In the genomic region with DNA sequence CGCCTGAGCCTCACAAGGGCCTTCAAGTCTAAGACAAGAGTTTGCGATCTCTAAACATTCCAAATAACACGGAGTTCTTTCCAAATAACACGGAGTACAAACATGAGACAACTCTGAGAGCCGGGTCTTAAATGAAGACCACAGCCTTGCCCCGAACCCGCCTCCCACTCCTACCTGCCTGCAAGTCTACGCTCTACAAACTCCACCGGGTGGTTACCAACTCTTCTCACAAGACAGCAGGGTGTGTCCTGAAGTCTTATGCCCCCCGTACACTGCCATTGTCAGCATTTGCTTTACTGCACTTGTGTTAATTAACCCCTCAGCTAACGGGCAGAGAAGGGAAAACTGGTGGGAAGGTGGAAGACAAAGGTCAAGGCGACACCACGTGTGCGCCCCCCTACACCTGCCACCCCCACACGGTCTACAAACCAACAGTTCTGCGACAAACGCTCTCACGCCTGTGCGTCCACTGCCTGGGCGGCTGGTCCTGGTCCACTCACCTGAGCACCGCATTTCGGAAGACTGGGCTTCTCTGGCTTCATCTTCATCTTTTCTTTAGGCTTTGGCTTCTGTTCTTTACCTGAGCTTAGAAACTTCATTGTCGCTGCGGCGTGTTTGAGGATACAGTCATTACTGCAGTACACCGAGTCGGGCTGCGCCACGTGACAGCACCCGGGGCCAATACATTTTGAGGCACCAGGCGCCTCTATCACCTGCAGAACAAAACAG, we compare ENCODE assay signal across 25 cellular contexts. TPM values are rescaled to one million over a fixed set of nuclear protein-coding genes. Genes with fewer than 3 reads are reported as not detected.
DNase-seq lines count a peak whose midpoint lies in the region; ATAC-seq, FAIRE-seq and TF ChIP-seq lines count a peak whose summit lies in the region.
"Had no signal": no experiment of that assay in that cellular context is flagged by ENCODE, and none has a peak within 500 bp of the region (broad histone marks: within the 10 kb centered on the region; RNA-seq: fewer than 3 reads in every experiment).

No MANE protein-coding gene starts in this region.

- H2BK5ac ChIP-seq in H1 (ENCODE audit: low read depth, low read length) = no peak overlapping the region

- H3K9ac ChIP-seq in H1 (replicated peaks in 1 of 4; ENCODE audit: extremely low read depth in 1 of 4, low read depth in 3 of 4, low read length in 3 of 4) = no peak overlapping the region

- TF ChIP-seq EP300 in H1 (IDR thresholded peaks at IDR 0.05; ENCODE audit: borderline replicate concordance in 1 of 2, low read depth in 2 of 2, low read length in 2 of 2) = no peak

- no peak overlapping the region for H2AFZ ChIP-seq in H1 (ENCODE audit: low read length)

- no peak overlapping the region for H4K91ac ChIP-seq in H1 (replicated peaks; ENCODE audit: insufficient read length, low read length)

- CTCF ChIA-PET in activated CD4-positive, alpha-beta T cell treated with anti-CD3 and anti-CD28 coated beads for 36 hours (lab: Charles Lee) = interaction anchor here (0.6 to 3.3 kb wide), 10 partner anchors 9 to 57 kb away, joined by 3 to 60 read pairs (median 7); partner anchors contain the start of genes DIDO1 and GID8
- CTCF ChIA-PET in H1 (lab: Charles Lee; ENCODE audit: partially characterized antibody) = interaction anchor here (0.8 to 5.7 kb wide), 25 partner anchors 8 to 328 kb away, joined by 3 to 58 read pairs (median 6); no protein-coding TSS in a partner anchor

- H3K4me3 Mint-ChIP-seq in activated CD4-positive, alpha-beta T cell treated with anti-CD3 and anti-CD28 coated beads for 36 hours = no peak overlapping the region
- H3K4me3 Mint-ChIP-seq: IgD-negative memory B cell had no signal

- H3K79me2 ChIP-seq in H1 (ENCODE audit: control insufficient read depth in 1 of 2, insufficient read depth in 2 of 2, low read length in 2 of 2) = peaks cover 0 to 43% of the 10 kb centered on the region in 2 experiments

- H3K4ac ChIP-seq in H1 (replicated peaks; ENCODE audit: insufficient read length, low read depth, low read length) = no peak overlapping the region

- no peaks in the 10 kb centered on the region for H3K9me3 Mint-ChIP-seq in activated CD4-positive, alpha-beta T cell treated with anti-CD3 and anti-CD28 coated beads for 36 hours (ENCODE audit: low read depth)
- H3K9me3 Mint-ChIP-seq: H9, IgD-negative memory B cell had no signal

- H3K27me3 ChIP-seq in H1 (replicated peaks in 1 of 4; ENCODE audit: control insufficient read depth in 3 of 4, extremely low read depth in 1 of 4, insufficient read depth in 3 of 4, low read length in 3 of 4) (no peaks in the 10 kb centered on the region), psoas muscle (ENCODE audit: insufficient read depth in 3 of 3, low read length in 2 of 3) (no peaks in the 10 kb centered on the region)
- H3K27me3 ChIP-seq: BE2C, Peyer's patch had no signal

- H3K27me3 Mint-ChIP-seq in activated CD4-positive, alpha-beta T cell treated with anti-CD3 and anti-CD28 coated beads for 36 hours = no peaks in the 10 kb centered on the region
- H3K27me3 Mint-ChIP-seq: CD4-positive, CD25-positive, alpha-beta regulatory T cell; IgD-negative memory B cell had no signal

- peaks cover 26% of the 10 kb centered on the region for H3K79me1 ChIP-seq in H1 (ENCODE audit: low read depth, low read length)

- H3K27ac ChIP-seq in H1 (ENCODE audit: low read depth, low read length) = no peak overlapping the region
- peak overlapping the region; percentile 58 for H3K27ac ChIP-seq in psoas muscle
- H3K27ac ChIP-seq: HL-60, Peyer's patch had no signal

- peak overlapping the region; percentile 58 for H3K27ac Mint-ChIP-seq in activated CD4-positive, alpha-beta T cell treated with anti-CD3 and anti-CD28 coated beads for 36 hours

- intact Hi-C loops in activated CD4-positive, alpha-beta T cell treated with anti-CD3 and anti-CD28 coated beads for 36 hours (cut with DNase I, micrococcal nuclease) = no loop called here
- intact Hi-C loops in left cardiac atrium (cut with DNase I) = no loop called here
- intact Hi-C loops in cardiac septum (cut with DNase I) = no loop called here
- intact Hi-C loops in psoas muscle (cut with DNase I) = no loop called here

- no peak overlapping the region for H2BK20ac ChIP-seq in H1 (ENCODE audit: low read length)

- no peak for TF ChIP-seq RAD21 in H1 (IDR thresholded peaks at IDR 0.05 in 1 of 2, conservative IDR thresholded peaks at IDR 0.05 in 1 of 2; ENCODE audit: low read depth in 2 of 2, low read length in 2 of 2)

- H3K9me3 ChIP-seq in H1 (ENCODE audit: insufficient read depth in 2 of 2, low read depth in 1 of 2, low read length in 1 of 2) (no peaks in the 10 kb centered on the region), psoas muscle (no peaks in the 10 kb centered on the region)
- H3K9me3 ChIP-seq: BE2C, Caco-2, Peyer's patch had no signal

- H2BK15ac ChIP-seq in H1 (ENCODE audit: low read length) = no peak overlapping the region

- no peaks in the 10 kb centered on the region for H3K23me2 ChIP-seq in H1 (ENCODE audit: low read depth, low read length)

- no peak overlapping the region for H3K4me2 ChIP-seq in H1 (ENCODE audit: insufficient read depth in 1 of 2, low read depth in 2 of 2, low read length in 2 of 2)

- H3K4me3 ChIP-seq in H1 (ENCODE audit: extremely low read depth in 1 of 4, insufficient read depth in 2 of 4, low read depth in 3 of 4, low read length in 4 of 4) (no peak overlapping the region), psoas muscle (no peak overlapping the region)
- H3K4me3 ChIP-seq: Peyer's patch had no signal

- no peak for DNase-seq in activated CD4-positive, alpha-beta T cell treated with anti-CD3 and anti-CD28 coated beads for 36 hours
- DNase-seq in activated CD4-positive, alpha-beta T cell treated with anti-CD3 and anti-CD28 coated beads, Interleukin-2, amount 50 U/mL, for 48 hours = no peak
- DNase-seq in left cardiac atrium (peak; percentile 0), cardiac septum (ENCODE audit: low spot score) (no peak), H1 (ENCODE audit: low read depth in 1 of 2, low spot score in 2 of 2) (no peak), psoas muscle (no peak), GM19238 (ENCODE audit: insufficient read length, low spot score) (no peak)
- DNase-seq: MM.1S, NCI-H1092, NCI-H146, NCI-H2081, NCI-H2171 treated with DMSO at 0.1 percent for 48 hours, NCI-H446, Peyer's patch had no signal

- H3K56ac ChIP-seq in H1 (replicated peaks; ENCODE audit: insufficient read length, low read depth, low read length) = no peak overlapping the region

- peaks cover 81% of the 10 kb centered on the region for H3K36me3 Mint-ChIP-seq in activated CD4-positive, alpha-beta T cell treated with anti-CD3 and anti-CD28 coated beads for 36 hours (ENCODE audit: low read depth)

- 96% methylated on average over 31 of the region's 31 CpGs; no CpG with 5 or more reads in 1 of the 2 experiments for whole genome bisulfite sequencing in H1 (ENCODE audit: extremely low coverage in 1 of 2, insufficient coverage in 1 of 2, insufficient read length in 1 of 2, insufficient replicate concordance in 2 of 2, low coverage in 1 of 2, low lambda C conversion rate in 2 of 2, missing lambda C conversion rate in 1 of 2), 2 experiments
- WGBS in psoas muscle, 3 donors = 91% methylated on average over 31 of the region's 31 CpGs

- TF ChIP-seq CTCF in H1 (IDR thresholded peaks at IDR 0.05; ENCODE audit: control extremely low read depth in 1 of 3, insufficient read depth in 1 of 3, low read depth in 1 of 3, low read length in 3 of 3) = no peak
- TF ChIP-seq CTCF in psoas muscle (IDR thresholded peaks at IDR 0.05) = no peak

- H3K4me1 ChIP-seq in H1 (replicated peaks in 1 of 4; ENCODE audit: control insufficient read depth in 3 of 4, insufficient read depth in 4 of 4, low read length in 3 of 4) (no peaks in the 10 kb centered on the region; a peak in 2 of 7 replicates), psoas muscle (peaks cover 4% of the 10 kb centered on the region)
- H3K4me1 ChIP-seq: BE2C, Caco-2, Peyer's patch had no signal

- peaks cover 11% of the 10 kb centered on the region for H3K4me1 Mint-ChIP-seq in activated CD4-positive, alpha-beta T cell treated with anti-CD3 and anti-CD28 coated beads for 36 hours

- H2BK12ac ChIP-seq in H1 (ENCODE audit: low read depth, low read length) = no peak overlapping the region

- POLR2A ChIA-PET in activated CD4-positive, alpha-beta T cell treated with anti-CD3 and anti-CD28 coated beads for 36 hours (lab: Charles Lee) = interaction anchor here (1.2 kb wide), 2 partner anchors 28 to 31 kb away, joined by 3 read pairs; partner anchors contain the start of gene GID8
- POLR2A ChIA-PET in H1 (lab: Charles Lee; ENCODE audit: partially characterized antibody) = interaction anchor here (1.0 to 13.6 kb wide), 6 partner anchors 11 to 82 kb away, joined by 3 to 156 read pairs (median 4); partner anchors contain the start of gene DIDO1

- H2AK5ac ChIP-seq in H1 (ENCODE audit: low read depth, low read length) = no peak overlapping the region

- no peak for ATAC-seq in activated CD4-positive, alpha-beta T cell treated with anti-CD3 and anti-CD28 coated beads for 36 hours
- ATAC-seq in left cardiac atrium = no peak
- ATAC-seq in psoas muscle = peak in 3 of 4 donors; percentile 3 to 12 (median 9)
- ATAC-seq in HG02763 (IDR thresholded peaks at IDR 0.05; ENCODE audit: unreplicated experiment) = no peak

- TF ChIP-seq POLR2A in H1 (IDR thresholded peaks at IDR 0.05; ENCODE audit: control extremely low read depth in 1 of 2, low read depth in 2 of 2, low read length in 2 of 2) = no peak; a peak in 1 of 3 replicates

- peaks cover 22 to 44% of the 10 kb centered on the region in 2 experiments for H4K20me1 ChIP-seq in H1 (replicated peaks in 1 of 2; ENCODE audit: control insufficient read depth in 1 of 2, insufficient read depth in 2 of 2, low read length in 2 of 2)

- no peak overlapping the region for H3K14ac ChIP-seq in H1 (ENCODE audit: insufficient read length)

- peaks cover 50 to 89% (median 80%) of the 10 kb centered on the region in 4 experiments for H3K36me3 ChIP-seq in H1 (ENCODE audit: control insufficient read depth in 2 of 4, insufficient read depth in 4 of 4, low read length in 3 of 4)
- H3K36me3 ChIP-seq in psoas muscle (ENCODE audit: insufficient read depth in 1 of 2, low read depth in 1 of 2) = peaks cover 17 to 100% of the 10 kb centered on the region in 2 donors

- H3K18ac ChIP-seq in H1 (ENCODE audit: extremely low read depth, low read length) = no peak overlapping the region

- FAIRE-seq in H1 (lab: Jason Lieb, UNC) = no peak
- FAIRE-seq: G401.6 had no signal

- H4K5ac ChIP-seq in H1 (ENCODE audit: insufficient read length, low read depth, low read length) = no peak overlapping the region

- H3K23ac ChIP-seq in H1 (ENCODE audit: insufficient read length) = no peak overlapping the region

- no peak overlapping the region for H2BK120ac ChIP-seq in H1 (replicated peaks; ENCODE audit: low read depth, low read length)

- no peak overlapping the region for H4K8ac ChIP-seq in H1 (ENCODE audit: extremely low read depth, insufficient read depth, low read length)

RNA-seq across cellular contexts. Expression of gene DIDO1, which starts 19.5 kb away (rescaled TPM):
- 10 to 100 TPM; 43.7 to 49.7 TPM for total RNA-seq in activated CD4-positive, alpha-beta T cell treated with anti-CD3 and anti-CD28 coated beads for 36 hours
- total RNA-seq in left cardiac atrium (10 to 100 TPM; 33.8 to 39.1 TPM), cardiac septum (38.9 TPM), psoas muscle (10 to 100 TPM; 23.0 to 32.4 (median 27.9) TPM)
- total RNA-seq in H1 (2021; fragmentation: NEBNext Ultra II Directional; extraction: Animal tissue kit (Norgen Biotek cat#: 25700)) = 82.8 and 83.2 TPM in 2 replicates
- polyA plus RNA-seq in H1 (2011; rRNA removed) (53.6 and 58.8 TPM in 2 replicates), psoas muscle (10 to 100 TPM in 2 of 3 donors, 1 to 10 TPM in 1; 10.0 to 23.9 (median 12.7) TPM)
- 66.3 TPM for polyA plus RNA-seq in H1 (2011; cell fraction: cytosol; rRNA removed)
- polyA plus RNA-seq in H1 (2011; cell fraction: nucleus; rRNA removed) = 116 TPM
- 47.3 to 53.1 TPM (median 49.3 TPM) in 4 replicates for polyA plus RNA-seq in H1 (2012, experiment 1 of 2)
- 13.9 TPM for polyA plus RNA-seq in H1 (2012, experiment 2 of 2)
- 63.3 TPM for polyA plus RNA-seq in H1 (2013, experiment 1 of 2)
- polyA plus RNA-seq in H1 (2013, experiment 2 of 2) = 61.2 TPM
- polyA minus RNA-seq in H1 (2011; rRNA and poly(A)+ RNA removed) = 46.3 and 51.4 TPM in 2 replicates
- 31.8 TPM for polyA minus RNA-seq in H1 (2011; cell fraction: cytosol; rRNA and poly(A)+ RNA removed)
- polyA minus RNA-seq in H1 (2011; cell fraction: nucleus; rRNA and poly(A)+ RNA removed) = 65.1 TPM

RNA-seq across cellular contexts. Expression of gene GID8, which starts 31.1 kb away (rescaled TPM):
- 10 to 100 TPM; 30.7 to 39.9 TPM for total RNA-seq in activated CD4-positive, alpha-beta T cell treated with anti-CD3 and anti-CD28 coated beads for 36 hours
- total RNA-seq in left cardiac atrium = 10 to 100 TPM; 16.8 to 20.2 TPM
- 16.4 TPM for total RNA-seq in cardiac septum
- total RNA-seq in H1 (2021; fragmentation: NEBNext Ultra II Directional; extraction: Animal tissue kit (Norgen Biotek cat#: 25700)) = 72.9 and 73.1 TPM in 2 replicates
- 39.7 and 40.7 TPM in 2 replicates for polyA plus RNA-seq in H1 (2011; rRNA removed)
- polyA plus RNA-seq in H1 (2011; cell fraction: cytosol; rRNA removed) = 44.1 TPM
- polyA plus RNA-seq in H1 (2011; cell fraction: nucleus; rRNA removed) = 33.3 TPM
- 43.9 to 48.5 TPM (median 46.8 TPM) in 4 replicates for polyA plus RNA-seq in H1 (2012, experiment 1 of 2)
- polyA plus RNA-seq in H1 (2012, experiment 2 of 2) = 28.5 TPM
- 46.0 TPM for polyA plus RNA-seq in H1 (2013, experiment 1 of 2)
- 45.2 TPM for polyA plus RNA-seq in H1 (2013, experiment 2 of 2)
- polyA minus RNA-seq in H1 (2011; rRNA and poly(A)+ RNA removed) = 51.3 and 52.9 TPM in 2 replicates
- 29.9 TPM for polyA minus RNA-seq in H1 (2011; cell fraction: cytosol; rRNA and poly(A)+ RNA removed)
- 23.9 TPM for polyA minus RNA-seq in H1 (2011; cell fraction: nucleus; rRNA and poly(A)+ RNA removed)
- total RNA-seq in psoas muscle = 10 to 100 TPM; 12.8 to 14.9 (median 14.3) TPM
- 10 to 100 TPM in 2 of 3 donors, 1 to 10 TPM in 1; 7.3 to 15.9 (median 14.2) TPM for polyA plus RNA-seq in psoas muscle

RNA-seq across cellular contexts. Expression of gene TCFL5, which starts 45.2 kb away (rescaled TPM):
- 1 to 10 TPM; 5.2 to 6.6 TPM for total RNA-seq in activated CD4-positive, alpha-beta T cell treated with anti-CD3 and anti-CD28 coated beads for 36 hours
- 1 to 10 TPM; 6.4 to 8.4 TPM for total RNA-seq in left cardiac atrium
- 7.8 TPM for total RNA-seq in cardiac septum
- 15.0 and 15.6 TPM in 2 replicates for total RNA-seq in H1 (2021; fragmentation: NEBNext Ultra II Directional; extraction: Animal tissue kit (Norgen Biotek cat#: 25700))
- polyA plus RNA-seq in H1 (2011; rRNA removed) = 4.4 and 6.2 TPM in 2 replicates
- 8.6 TPM for polyA plus RNA-seq in H1 (2011; cell fraction: cytosol; rRNA removed)
- polyA plus RNA-seq in H1 (2011; cell fraction: nucleus; rRNA removed) = 8.7 TPM
- 9.0 to 10.3 TPM (median 10.0 TPM) in 4 replicates for polyA plus RNA-seq in H1 (2012, experiment 1 of 2)
- polyA plus RNA-seq in H1 (2012, experiment 2 of 2) = 4.7 TPM
- 10.2 TPM for polyA plus RNA-seq in H1 (2013, experiment 1 of 2)
- polyA plus RNA-seq in H1 (2013, experiment 2 of 2) = 9.9 TPM
- polyA minus RNA-seq in H1 (2011; rRNA and poly(A)+ RNA removed) = 5.1 and 5.4 TPM in 2 replicates
- polyA minus RNA-seq in H1 (2011; cell fraction: cytosol; rRNA and poly(A)+ RNA removed) = 6.5 TPM
- polyA minus RNA-seq in H1 (2011; cell fraction: nucleus; rRNA and poly(A)+ RNA removed) = 7.9 TPM
- 1 to 10 TPM; 3.6 to 5.2 (median 4.1) TPM for total RNA-seq in psoas muscle
- 1 to 10 TPM; 2.3 to 4.3 (median 2.8) TPM for polyA plus RNA-seq in psoas muscle

RNA-seq across cellular contexts. Expression of gene SLC17A9, which starts 45.7 kb away (rescaled TPM):
- 10 to 100 TPM; 16.2 to 16.5 TPM for total RNA-seq in activated CD4-positive, alpha-beta T cell treated with anti-CD3 and anti-CD28 coated beads for 36 hours
- total RNA-seq in left cardiac atrium (1 to 10 TPM; 2.1 to 5.7 TPM), cardiac septum (1.7 TPM), psoas muscle (1 to 10 TPM in 1 of 4 donors, under 1 TPM in 3; 0.32 to 1.0 (median 0.92) TPM)
- total RNA-seq in H1 (2021; fragmentation: NEBNext Ultra II Directional; extraction: Animal tissue kit (Norgen Biotek cat#: 25700)) = 31.1 and 35.2 TPM in 2 replicates
- polyA plus RNA-seq in H1 (2011; rRNA removed) (23.5 and 39.6 TPM in 2 replicates), psoas muscle (under 1 TPM; 0.59 to 0.88 (median 0.69) TPM)
- polyA plus RNA-seq in H1 (2011; cell fraction: cytosol; rRNA removed) = 26.0 TPM
- 178 TPM for polyA plus RNA-seq in H1 (2011; cell fraction: nucleus; rRNA removed)
- polyA plus RNA-seq in H1 (2012, experiment 1 of 2) = 15.9 to 29.2 TPM (median 25.3 TPM) in 4 replicates
- polyA plus RNA-seq in H1 (2012, experiment 2 of 2) = 17.4 TPM
- polyA plus RNA-seq in H1 (2013, experiment 1 of 2) = 44.3 TPM
- 44.7 TPM for polyA plus RNA-seq in H1 (2013, experiment 2 of 2)
- polyA minus RNA-seq in H1 (2011; rRNA and poly(A)+ RNA removed) = 6.0 and 6.5 TPM in 2 replicates
- 10.4 TPM for polyA minus RNA-seq in H1 (2011; cell fraction: cytosol; rRNA and poly(A)+ RNA removed)
- polyA minus RNA-seq in H1 (2011; cell fraction: nucleus; rRNA and poly(A)+ RNA removed) = 14.7 TPM
- total RNA-seq: A172, HT1080, LHCN-M2 had no signal

Comparison
In these comparisons a context has a peak if more than half of its experiments do, and no peak if none do; other contexts are left out.
1. ATAC-seq: peak in psoas muscle (3 of 4); none in activated CD4-positive, alpha-beta T cell treated with anti-CD3 and anti-CD28 coated beads for 36 hours (single experiment), left cardiac atrium (0 of 2) and HG02763 (single experiment).